In the genomic region with DNA sequence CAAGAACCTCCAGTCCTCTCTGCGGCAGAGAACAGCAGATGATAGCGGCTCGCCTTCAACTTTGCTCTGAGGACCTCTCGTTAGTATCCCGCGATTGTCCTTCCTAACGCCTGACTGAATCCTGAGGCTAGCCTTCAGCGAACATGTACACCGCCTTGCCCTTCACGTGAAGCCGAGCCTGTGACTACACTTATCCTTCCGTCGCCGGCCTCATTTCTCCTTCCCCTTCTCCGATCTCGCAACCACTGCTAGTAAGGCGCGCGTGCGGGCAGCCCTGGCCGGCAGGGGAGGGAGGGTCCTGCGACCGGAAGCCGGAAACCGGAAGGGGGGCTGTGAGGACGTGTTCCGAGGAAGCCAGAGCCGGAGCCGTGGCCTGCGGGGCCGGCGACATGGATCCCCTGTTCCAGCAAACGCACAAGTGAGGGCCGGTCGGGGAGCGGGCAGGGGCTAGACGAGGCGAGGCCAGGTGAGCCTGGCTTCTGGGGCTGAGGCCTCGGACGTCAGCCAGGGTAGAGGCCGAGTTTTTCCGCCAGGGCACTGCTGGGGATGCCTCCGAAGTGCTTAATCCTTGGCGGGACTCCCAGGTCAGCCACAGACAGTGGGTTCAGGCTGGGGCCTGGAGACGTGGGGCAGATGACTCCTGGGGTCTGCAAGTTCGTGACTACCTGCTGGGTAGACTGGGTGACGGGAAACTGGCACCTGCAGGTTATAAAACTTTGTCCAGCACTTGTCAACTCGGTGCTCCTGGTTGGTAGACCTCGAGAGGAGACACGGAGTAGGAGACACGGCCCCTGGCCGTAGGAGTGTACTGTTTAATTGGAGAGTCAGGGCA, we compare ENCODE assay signal across 8 cellular contexts. TPM values are rescaled to one million over a fixed set of nuclear protein-coding genes. Genes with fewer than 3 reads are reported as not detected.
DNase-seq lines count a peak whose midpoint lies in the region; ATAC-seq, FAIRE-seq and TF ChIP-seq lines count a peak whose summit lies in the region.

A gene (plus strand): TSS at position 357 of the 832 bp plus-strand sequence. CDS start 33 bp downstream, at position 390.

- BruUV-seq in endothelial cell of umbilical vein (replicated peaks; lab: Mats Ljungman, UMichigan) = no TSS peak

- intact Hi-C loops in endothelial cell of umbilical vein (cut with micrococcal nuclease) = no loop called here

- H3K9me3 ChIP-seq in HUES64 (ENCODE audit: insufficient read depth, low read depth, low read length) (no peaks in the 10 kb centered on the region), OCI-LY3 (ENCODE audit: insufficient read depth, low read length) (no peaks in the 10 kb centered on the region), endothelial cell of umbilical vein (replicated peaks; ENCODE audit: control insufficient read depth, insufficient read depth, low read length) (no peaks in the 10 kb centered on the region), mononuclear cell (ENCODE audit: low read depth, low read length) (no peaks in the 10 kb centered on the region)

- CTCF ChIA-PET in endothelial cell of umbilical vein (lab: Charles Lee) = no interaction called here

- H3K4me1 ChIP-seq in HUES64 (ENCODE audit: insufficient read depth, low read length) (peaks cover 5% of the 10 kb centered on the region; the same call in 1 of the 2 replicates), OCI-LY3 (ENCODE audit: low read length) (peaks cover 10% of the 10 kb centered on the region), endothelial cell of umbilical vein (ENCODE audit: control insufficient read depth, extremely low read depth, insufficient read depth, low read length) (peaks cover 15% of the 10 kb centered on the region), mononuclear cell (ENCODE audit: insufficient read depth, low read length) (peaks cover 23% of the 10 kb centered on the region)

- H4K20me1 ChIP-seq in OCI-LY3 (ENCODE audit: insufficient read depth, low read length) = peaks cover 40% of the 10 kb centered on the region
- H4K20me1 ChIP-seq in endothelial cell of umbilical vein (replicated peaks; ENCODE audit: control insufficient read depth, extremely low read depth, insufficient read depth, low read length) = peaks cover 3% of the 10 kb centered on the region

- H3K27me3 ChIP-seq in HUES64 (ENCODE audit: insufficient read depth, low read length) (no peaks in the 10 kb centered on the region), OCI-LY3 (ENCODE audit: low read depth, low read length) (no peaks in the 10 kb centered on the region), endothelial cell of umbilical vein (ENCODE audit: control insufficient read depth in 2 of 2, insufficient read depth in 2 of 2, low read length in 2 of 2) (no peaks in the 10 kb centered on the region), mononuclear cell (ENCODE audit: insufficient read depth, low read length) (no peaks in the 10 kb centered on the region)

- H2AFZ ChIP-seq in OCI-LY3 (ENCODE audit: low read depth, low read length) (peak within 1 kb of the TSS; percentile 93), endothelial cell of umbilical vein (ENCODE audit: low read depth, low read length) (peak within 1 kb of the TSS; percentile 85)

- peak within 1 kb of the TSS; percentile 99 for H3K27ac ChIP-seq in HUES64 (ENCODE audit: low read depth, low read length)
- H3K27ac ChIP-seq in OCI-LY3 (ENCODE audit: low read length) = peak within 1 kb of the TSS; percentile 90
- peak within 1 kb of the TSS; percentile 84 for H3K27ac ChIP-seq in endothelial cell of umbilical vein (ENCODE audit: insufficient read depth, low read depth, low read length)

- peaks cover 52% of the 10 kb centered on the region for H3K79me2 ChIP-seq in OCI-LY3 (ENCODE audit: low read length)
- peaks cover 51% of the 10 kb centered on the region for H3K79me2 ChIP-seq in endothelial cell of umbilical vein (ENCODE audit: control insufficient read depth, insufficient read depth, low read length)

- peak within 1 kb of the TSS; percentile 97 for H3K9ac ChIP-seq in HUES64 (ENCODE audit: low read depth, low read length)
- peak within 1 kb of the TSS; percentile 94 for H3K9ac ChIP-seq in OCI-LY3 (ENCODE audit: low read length)
- H3K9ac ChIP-seq in endothelial cell of umbilical vein (replicated peaks; ENCODE audit: extremely low read depth, insufficient read depth, low read length) = peak within 1 kb of the TSS; percentile 87

- DNase-seq in D341Med (ENCODE audit: low spot score) = peak; percentile 100
- DNase-seq in activated CD8-positive, alpha-beta memory T cell treated with anti-CD3 and anti-CD28 coated beads, Interleukin-2, amount 50 U/mL, for 48 hours = peak; percentile 95
- peak; percentile 95 for DNase-seq in endothelial cell of umbilical vein (ENCODE audit: low read depth, low spot score)
- peak; percentile 83 to 88 for DNase-seq in stimulated activated CD8-positive, alpha-beta memory T cell treated with anti-CD3 and anti-CD28 coated beads, Interleukin-2, amount 100 ng/mL, for 48 hours (ENCODE audit: low read depth in 2 of 2)

- POLR2A ChIA-PET in endothelial cell of umbilical vein (lab: Charles Lee) = no interaction called here

- H3K36me3 ChIP-seq in HUES64 (ENCODE audit: insufficient read depth, low read length) = no peaks in the 10 kb centered on the region
- H3K36me3 ChIP-seq in OCI-LY3 (replicated peaks; ENCODE audit: low read depth, low read length) = peaks cover 7% of the 10 kb centered on the region
- no peaks in the 10 kb centered on the region for H3K36me3 ChIP-seq in endothelial cell of umbilical vein (ENCODE audit: control insufficient read depth in 2 of 2, extremely low read depth in 1 of 2, insufficient read depth in 2 of 2, low read length in 2 of 2)

- ATAC-seq in GM21447 (IDR thresholded peaks at IDR 0.05; ENCODE audit: unreplicated experiment) = peak; percentile 79

- TF ChIP-seq CTCF in OCI-LY3 (IDR thresholded peaks at IDR 0.05; ENCODE audit: low read depth, low read length) (no peak), endothelial cell of umbilical vein (IDR thresholded peaks at IDR 0.05; ENCODE audit: extremely low read depth in 1 of 2, insufficient read depth in 1 of 2, low read depth in 1 of 2, low read length in 2 of 2) (no peak)

- H3K9me1 ChIP-seq in endothelial cell of umbilical vein (replicated peaks; ENCODE audit: control insufficient read depth, extremely low read depth, insufficient read depth, low read length) = no peaks in the 10 kb centered on the region

- H3K4me2 ChIP-seq in OCI-LY3 (ENCODE audit: low read length) (peak within 1 kb of the TSS; percentile 84), endothelial cell of umbilical vein (ENCODE audit: insufficient read depth, low read length) (peak within 1 kb of the TSS; percentile 99)

- under 1% methylated on average over 52 of the region's 52 CpGs for WGBS in HUES64

- peak; percentile 91 for FAIRE-seq in endothelial cell of umbilical vein (lab: Jason Lieb, UNC)

- dilution Hi-C loops in endothelial cell of umbilical vein (cut with MboI; ENCODE audit: extremely low pct_ligation_motif_present, low sequenced_read_pairs) = no loop called here

- peak; percentile 95 for TF ChIP-seq POLR2A in endothelial cell of umbilical vein (IDR thresholded peaks at IDR 0.05; ENCODE audit: low read depth, low read length)

- H3K4me3 ChIP-seq in HUES64 (ENCODE audit: low read length) = peak within 1 kb of the TSS; percentile 95
- H3K4me3 ChIP-seq in OCI-LY3 (ENCODE audit: low read length) = peak within 1 kb of the TSS; percentile 98
- peak within 1 kb of the TSS; percentile 48 to 94 (median 82) for H3K4me3 ChIP-seq in endothelial cell of umbilical vein (replicated peaks in 1 of 3; ENCODE audit: insufficient read depth in 1 of 3, low read depth in 1 of 3, low read length in 3 of 3)
- H3K4me3 ChIP-seq in mononuclear cell (ENCODE audit: low read length) = peak within 1 kb of the TSS; percentile 99

TF ChIP-seq in endothelial cell of umbilical vein, 7 proteins besides CTCF, POLR2A, EP300 and RAD21:
- TF ChIP-seq FOS (IDR thresholded peaks at IDR 0.05; ENCODE audit: borderline replicate concordance, insufficient read depth, low read length) = peak; percentile 18
- peak; percentile 90 for TF ChIP-seq POLR2AphosphoS5 (IDR thresholded peaks at IDR 0.05; ENCODE audit: insufficient read depth, low read depth, low read length)
- TF ChIP-seq MYC (IDR thresholded peaks at IDR 0.05; ENCODE audit: low read depth, low read length) = no peak
- TF ChIP-seq, protein P1, sequence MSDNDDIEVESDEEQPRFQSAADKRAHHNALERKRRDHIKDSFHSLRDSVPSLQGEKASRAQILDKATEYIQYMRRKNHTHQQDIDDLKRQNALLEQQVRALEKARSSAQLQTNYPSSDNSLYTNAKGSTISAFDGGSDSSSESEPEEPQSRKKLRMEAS (IDR thresholded peaks at IDR 0.05; ENCODE audit: insufficient read depth, insufficient read length) = peak; percentile 61
TF ChIP-seq in endothelial cell of umbilical vein: peak in this region for 3.

RNA-seq across cellular contexts. Expression of the gene that starts here (rescaled TPM):
- polyA plus RNA-seq in HUES64 (2013, experiment 1 of 2) = 27.6 TPM
- 27.2 TPM for polyA plus RNA-seq in HUES64 (2013, experiment 2 of 2)
- total RNA-seq in endothelial cell of umbilical vein (53.0 and 54.7 TPM in 2 replicates), mononuclear cell (27.5 TPM)
- 42.9 and 48.6 TPM in 2 replicates for polyA plus RNA-seq in endothelial cell of umbilical vein
- 50.7 and 53.7 TPM in 2 replicates for polyA plus RNA-seq in endothelial cell of umbilical vein (2011; cell fraction: cytosol; rRNA removed)
- 72.9 and 74.5 TPM in 2 replicates for polyA plus RNA-seq in endothelial cell of umbilical vein (2011; cell fraction: nucleus; rRNA removed)
- 51.1 and 55.5 TPM in 2 replicates for polyA plus RNA-seq in endothelial cell of umbilical vein (2012)
- 76.3 and 83.2 TPM in 2 replicates for polyA minus RNA-seq in endothelial cell of umbilical vein
- 13.9 TPM for polyA minus RNA-seq in endothelial cell of umbilical vein (2011; cell fraction: cytosol; rRNA and poly(A)+ RNA removed)
- polyA minus RNA-seq in endothelial cell of umbilical vein (2011; cell fraction: nucleus; rRNA and poly(A)+ RNA removed) = 67.3 and 90.9 TPM in 2 replicates

Comparison
In these comparisons a context has a peak if more than half of its experiments do, and no peak if none do; other contexts are left out.
1. Peak in every context shown above with its lines: DNase-seq, ATAC-seq, H3K4me3 ChIP-seq and H3K27ac ChIP-seq.